14 cellular contexts compared by ENCODE assay signal in genomic region chr5:98414938-98415337, GRCh38.
DNase-seq lines count a peak whose midpoint lies in the region; ATAC-seq and TF ChIP-seq lines count a peak whose summit lies in the region.
"Had no signal": no experiment of that assay in that cellular context is flagged by ENCODE, and none has a peak within 500 bp of the region (broad histone marks: within the 10 kb centered on the region; RNA-seq: fewer than 3 reads in every experiment).

No MANE protein-coding gene starts in this region.

- H3K27me3 ChIP-seq in GM23248 (replicated peaks; ENCODE audit: insufficient read depth): no peaks in the 10 kb centered on the region
- H3K27me3 ChIP-seq in SK-N-SH (ENCODE audit: insufficient read depth): no peaks in the 10 kb centered on the region
- H3K27me3 ChIP-seq in skeletal muscle satellite cell (ENCODE audit: control insufficient read depth, insufficient read depth, low read length): no peaks in the 10 kb centered on the region
- no peaks in the 10 kb centered on the region for H3K27me3 ChIP-seq in gastrocnemius medialis
- H3K27me3 ChIP-seq: sigmoid colon had no signal

- CTCF ChIA-PET in SK-N-SH (lab: Yijun Ruan, JAX): no interaction called here

- POLR2A ChIA-PET in SK-N-SH (lab: Yijun Ruan, JAX): no interaction called here

- intact Hi-C loops in gastrocnemius medialis (cut with DNase I; ENCODE audit: low total_unique reads): no loop called here

- no peaks in the 10 kb centered on the region for H3K9me3 ChIP-seq in GM23248 (ENCODE audit: low read depth)
- H3K9me3 ChIP-seq in SK-N-SH: no peaks in the 10 kb centered on the region
- no peaks in the 10 kb centered on the region for H3K9me3 ChIP-seq in skeletal muscle satellite cell (replicated peaks; ENCODE audit: low read length)
- H3K9me3 ChIP-seq in gastrocnemius medialis: no peaks in the 10 kb centered on the region

- no peak for TF ChIP-seq POLR2A in gastrocnemius medialis (IDR thresholded peaks at IDR 0.05)

- H3K9me2 ChIP-seq in GM23248 (ENCODE audit: insufficient read depth): no peaks in the 10 kb centered on the region
- H3K9me2 ChIP-seq in SK-N-SH: no peaks in the 10 kb centered on the region

- H3F3A ChIP-seq in GM23248 (ENCODE audit: insufficient read depth) (peaks cover 42% of the 10 kb centered on the region), SK-N-SH (replicated peaks; ENCODE audit: insufficient read depth) (peaks cover 14% of the 10 kb centered on the region)

- ATAC-seq in HG03439 (IDR thresholded peaks at IDR 0.05; ENCODE audit: unreplicated experiment) (no peak), gastrocnemius medialis (no peak)
- ATAC-seq: activated naive CD4-positive, alpha-beta T cell treated with anti-CD3 and anti-CD28 coated beads, Interleukin-2, amount 50 U/mL, for 72 hours; left cardiac atrium had no signal

- H3K36me3 ChIP-seq in GM23248 (ENCODE audit: low read depth): no peaks in the 10 kb centered on the region
- no peaks in the 10 kb centered on the region for H3K36me3 ChIP-seq in SK-N-SH (replicated peaks in 1 of 2; ENCODE audit: control insufficient read depth in 1 of 2, insufficient read depth in 2 of 2, low read length in 1 of 2)
- H3K36me3 ChIP-seq in skeletal muscle satellite cell (ENCODE audit: insufficient read depth, low read length): no peaks in the 10 kb centered on the region
- no peaks in the 10 kb centered on the region for H3K36me3 ChIP-seq in gastrocnemius medialis
- H3K36me3 ChIP-seq: sigmoid colon had no signal

- no peaks in the 10 kb centered on the region for H3K79me2 ChIP-seq in GM23248 (ENCODE audit: insufficient read depth)
- no peaks in the 10 kb centered on the region for H3K79me2 ChIP-seq in SK-N-SH (ENCODE audit: insufficient read depth)

- H3K27ac ChIP-seq in GM23248: peak overlapping the region; percentile 100
- peak overlapping the region in 1 of 2 experiments; percentile 66; a peak in 2 of 4 replicates for H3K27ac ChIP-seq in SK-N-SH (ENCODE audit: low read depth in 2 of 2, low read length in 1 of 2)
- no peak overlapping the region for H3K27ac ChIP-seq in gastrocnemius medialis
- H3K27ac ChIP-seq: sigmoid colon had no signal

- TF ChIP-seq RAD21 in SK-N-SH (IDR thresholded peaks at IDR 0.05; ENCODE audit: low read length): no peak

- peak in 1 of 2 experiments; percentile 81; a peak in 1 of 4 replicates for TF ChIP-seq EP300 in SK-N-SH (IDR thresholded peaks at IDR 0.05; ENCODE audit: borderline replicate concordance in 1 of 2, low read depth in 1 of 2, low read length in 1 of 2)

- H3K4me3 ChIP-seq in GM23248 (no peak overlapping the region), SK-N-SH (ENCODE audit: low read depth in 2 of 2, low read length in 1 of 2) (no peak overlapping the region), skeletal muscle satellite cell (ENCODE audit: low read length) (no peak overlapping the region), gastrocnemius medialis (no peak overlapping the region)
- H3K4me3 ChIP-seq: sigmoid colon had no signal

- H3K4me1 ChIP-seq in GM23248 (ENCODE audit: insufficient read depth) (peaks cover 50% of the 10 kb centered on the region), SK-N-SH (ENCODE audit: control insufficient read depth in 1 of 2, insufficient read depth in 2 of 2, low read depth in 1 of 2, low read length in 1 of 2) (peaks cover 0 to 7% of the 10 kb centered on the region in 2 experiments; a peak in 1 of 4 replicates), skeletal muscle satellite cell (ENCODE audit: control insufficient read depth, insufficient read depth, low read length) (peaks cover 39% of the 10 kb centered on the region), gastrocnemius medialis (no peaks in the 10 kb centered on the region)
- H3K4me1 ChIP-seq: sigmoid colon had no signal

- H4K20me1 ChIP-seq in GM23248 (ENCODE audit: insufficient read depth) (no peaks in the 10 kb centered on the region), SK-N-SH (ENCODE audit: insufficient read depth) (no peaks in the 10 kb centered on the region)

- TF ChIP-seq CTCF in SK-N-SH (IDR thresholded peaks at IDR 0.05) (no peak), gastrocnemius medialis (IDR thresholded peaks at IDR 0.05 in 4 of 5, conservative IDR thresholded peaks at IDR 0.05 in 1 of 5) (no peak)

- in situ Hi-C loops in GM23248 (cut with MboI): no loop called here
- in situ Hi-C loops in gastrocnemius medialis (cut with MboI; ENCODE audit: low sequenced_read_pairs in 4 of 4): no loop called here

- peak overlapping the region; percentile 81 for H3K9ac ChIP-seq in GM23248
- H3K9ac ChIP-seq in SK-N-SH: peak overlapping the region; percentile 42
- H3K9ac ChIP-seq in skeletal muscle satellite cell (ENCODE audit: low read depth, low read length): peak overlapping the region; percentile 79

- peak; percentile 98 for DNase-seq in GM23248
- DNase-seq in SK-N-SH: no peak
- DNase-seq in fibroblast of peridontal ligament (ENCODE audit: extremely low read depth): peak; percentile 91
- no peak for DNase-seq in NCI-H2107 (lab: John Stamatoyannopoulos, UW)
- no peak for DNase-seq in gastrocnemius medialis
- DNase-seq: left cardiac atrium, naive B cell, NCI-H82, SHP77 treated with DMSO at 0.1 percent for 48 hours, sigmoid colon, substantia nigra had no signal

- H3K4me2 ChIP-seq in GM23248 (ENCODE audit: unreplicated experiment) (peak overlapping the region; percentile 72), SK-N-SH (no peak overlapping the region), skeletal muscle satellite cell (ENCODE audit: low read length) (peak overlapping the region; percentile 15)

- H2AFZ ChIP-seq in GM23248 (peak overlapping the region; percentile 39; the same call in 1 of the 2 replicates), SK-N-SH (ENCODE audit: low read depth) (no peak overlapping the region)

TF ChIP-seq in SK-N-SH, 30 proteins besides CTCF, POLR2A, EP300 and RAD21 (continues in another document):
- peak; percentile 54; the same call in 1 of the 2 replicates for TF ChIP-seq PBX3 (IDR thresholded peaks at IDR 0.05)
- TF ChIP-seq USF1 (IDR thresholded peaks at IDR 0.05; ENCODE audit: borderline replicate concordance, low read depth): no peak
- no peak for TF ChIP-seq NRF1 (IDR thresholded peaks at IDR 0.05; ENCODE audit: low read depth, low read length)
- peak; percentile 78; the same call in 1 of the 2 replicates for TF ChIP-seq RXRA (IDR thresholded peaks at IDR 0.05; ENCODE audit: borderline replicate concordance, low read depth)
- no peak for TF ChIP-seq SIN3A (IDR thresholded peaks at IDR 0.05; ENCODE audit: borderline replicate concordance, low read depth, low read length)
- TF ChIP-seq, protein P1, sequence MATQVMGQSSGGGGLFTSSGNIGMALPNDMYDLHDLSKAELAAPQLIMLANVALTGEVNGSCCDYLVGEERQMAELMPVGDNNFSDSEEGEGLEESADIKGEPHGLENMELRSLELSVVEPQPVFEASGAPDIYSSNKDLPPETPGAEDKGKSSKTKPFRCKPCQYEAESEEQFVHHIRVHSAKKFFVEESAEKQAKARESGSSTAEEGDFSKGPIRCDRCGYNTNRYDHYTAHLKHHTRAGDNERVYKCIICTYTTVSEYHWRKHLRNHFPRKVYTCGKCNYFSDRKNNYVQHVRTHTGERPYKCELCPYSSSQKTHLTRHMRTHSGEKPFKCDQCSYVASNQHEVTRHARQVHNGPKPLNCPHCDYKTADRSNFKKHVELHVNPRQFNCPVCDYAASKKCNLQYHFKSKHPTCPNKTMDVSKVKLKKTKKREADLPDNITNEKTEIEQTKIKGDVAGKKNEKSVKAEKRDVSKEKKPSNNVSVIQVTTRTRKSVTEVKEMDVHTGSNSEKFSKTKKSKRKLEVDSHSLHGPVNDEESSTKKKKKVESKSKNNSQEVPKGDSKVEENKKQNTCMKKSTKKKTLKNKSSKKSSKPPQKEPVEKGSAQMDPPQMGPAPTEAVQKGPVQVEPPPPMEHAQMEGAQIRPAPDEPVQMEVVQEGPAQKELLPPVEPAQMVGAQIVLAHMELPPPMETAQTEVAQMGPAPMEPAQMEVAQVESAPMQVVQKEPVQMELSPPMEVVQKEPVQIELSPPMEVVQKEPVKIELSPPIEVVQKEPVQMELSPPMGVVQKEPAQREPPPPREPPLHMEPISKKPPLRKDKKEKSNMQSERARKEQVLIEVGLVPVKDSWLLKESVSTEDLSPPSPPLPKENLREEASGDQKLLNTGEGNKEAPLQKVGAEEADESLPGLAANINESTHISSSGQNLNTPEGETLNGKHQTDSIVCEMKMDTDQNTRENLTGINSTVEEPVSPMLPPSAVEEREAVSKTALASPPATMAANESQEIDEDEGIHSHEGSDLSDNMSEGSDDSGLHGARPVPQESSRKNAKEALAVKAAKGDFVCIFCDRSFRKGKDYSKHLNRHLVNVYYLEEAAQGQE (IDR thresholded peaks at IDR 0.05; ENCODE audit: low read depth, low read length): no peak
- peak; percentile 53; the same call in 1 of the 2 replicates for TF ChIP-seq NFIC (IDR thresholded peaks at IDR 0.05; ENCODE audit: borderline replicate concordance)
- no peak for TF ChIP-seq EZH2phosphoT487 (IDR thresholded peaks at IDR 0.05; ENCODE audit: borderline replicate concordance, low read depth)
- TF ChIP-seq YY1 (IDR thresholded peaks at IDR 0.05; ENCODE audit: low read depth): no peak
- no peak for TF ChIP-seq GATA2 (CRISPR knock-in tag; IDR thresholded peaks at IDR 0.05)
- peak; percentile 54; the same call in 1 of the 2 replicates for TF ChIP-seq TEAD4 (IDR thresholded peaks at IDR 0.05; ENCODE audit: borderline replicate concordance, insufficient read depth)
- no peak for TF ChIP-seq FOXJ3 (CRISPR knock-in tag; IDR thresholded peaks at IDR 0.05)
- peak; percentile 70 for TF ChIP-seq TCF12 (IDR thresholded peaks at IDR 0.05)
- peak; percentile 40; the same call in 1 of the 2 replicates for TF ChIP-seq JUND (IDR thresholded peaks at IDR 0.05)
- TF ChIP-seq MXI1 (IDR thresholded peaks at IDR 0.05; ENCODE audit: low read depth, low read length): no peak
- TF ChIP-seq RFX5 (IDR thresholded peaks at IDR 0.05; ENCODE audit: low read length): no peak
- no peak for TF ChIP-seq ELF1 (IDR thresholded peaks at IDR 0.05)

Comparison
In these comparisons a context has a peak if more than half of its experiments do, and no peak if none do; other contexts are left out.
1. DNase-seq: peak in GM23248 (single experiment) and fibroblast of peridontal ligament (single experiment); none in SK-N-SH (single experiment), NCI-H2107 (single experiment) and gastrocnemius medialis (0 of 2).
2. Peak in every context shown above with its lines, with median percentiles within 50 percentile points of each other: H3K9ac ChIP-seq.